Comparison of ENCODE assay signal across 24 cellular contexts in the genomic region with DNA sequence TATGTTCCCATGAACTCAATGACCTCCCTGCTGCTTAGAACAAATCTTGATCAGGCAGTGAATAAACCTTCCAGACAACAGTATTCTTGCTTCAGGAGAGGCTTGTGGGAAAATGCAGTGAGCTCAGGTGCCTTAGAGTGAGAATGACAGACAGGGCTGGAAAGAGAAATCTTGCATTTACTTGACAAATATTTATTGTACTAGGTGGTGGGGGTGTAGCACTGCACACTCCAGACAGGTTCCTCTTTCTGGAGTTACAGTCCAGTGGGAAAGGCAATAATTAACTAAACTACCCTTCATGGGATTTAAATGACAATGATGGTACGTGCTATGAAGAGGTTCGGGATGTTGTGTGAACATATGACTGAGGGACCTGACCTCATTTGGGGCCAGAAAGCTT.
"Had no signal": no experiment of that assay in that cellular context is flagged by ENCODE, and none has a peak within 500 bp of the region (broad histone marks: within the 10 kb centered on the region; RNA-seq: fewer than 3 reads in every experiment).

No MANE protein-coding gene starts in this region.

- H3K4me3 ChIP-seq: gastroesophageal sphincter, left ventricle myocardium inferior, ovary, psoas muscle, right atrium auricular region, spleen, testis, transverse colon had no signal

- ATAC-seq: activated CD4-positive, alpha-beta T cell treated with anti-CD3 and anti-CD28 coated beads for 36 hours; activated CD8-positive, alpha-beta memory T cell treated with anti-CD3 and anti-CD28 coated beads, Interleukin-2, amount 10 ng/mL, durations not matched to agents 7 days and 5 days; activated CD8-positive, alpha-beta T cell treated with anti-CD3 and anti-CD28 coated beads, Interleukin-2, amount 10 ng/mL, durations not matched to agents 7 days and 5 days; activated naive CD4-positive, alpha-beta T cell treated with anti-CD3 and anti-CD28 coated beads, Interleukin-2, amount 50 U/mL, for 72 hours; gastroesophageal sphincter; psoas muscle had no signal

- H3K27ac ChIP-seq: gastroesophageal sphincter, left ventricle myocardium inferior, ovary, psoas muscle, right atrium auricular region, spleen, testis had no signal

- H3K36me3 ChIP-seq: gastroesophageal sphincter, left ventricle myocardium inferior, ovary, right atrium auricular region, spleen, transverse colon had no signal

- H3K27me3 Mint-ChIP-seq: activated CD8-positive, alpha-beta memory T cell treated with anti-CD3 and anti-CD28 coated beads, Interleukin-2, amount 10 ng/mL, durations not matched to agents 7 days and 5 days had no signal

- H3K4me1 Mint-ChIP-seq: activated CD4-positive, alpha-beta T cell treated with anti-CD3 and anti-CD28 coated beads for 36 hours; activated CD8-positive, alpha-beta memory T cell treated with anti-CD3 and anti-CD28 coated beads, Interleukin-2, amount 10 ng/mL, durations not matched to agents 7 days and 5 days; immature natural killer cell had no signal

- H3K4me1 ChIP-seq: gastroesophageal sphincter, left ventricle myocardium inferior, psoas muscle, right atrium auricular region, spleen, transverse colon had no signal

- H3K36me3 Mint-ChIP-seq: activated CD8-positive, alpha-beta memory T cell treated with anti-CD3 and anti-CD28 coated beads, Interleukin-2, amount 10 ng/mL, durations not matched to agents 7 days and 5 days; activated naive CD4-positive, alpha-beta T cell treated with anti-CD3 and anti-CD28 coated beads, Interleukin-2, amount 50 U/mL, for 72 hours; immature natural killer cell had no signal

- H3K4me3 Mint-ChIP-seq: activated CD4-positive, alpha-beta T cell treated with anti-CD3 and anti-CD28 coated beads for 36 hours; activated CD8-positive, alpha-beta memory T cell treated with anti-CD3 and anti-CD28 coated beads, Interleukin-2, amount 10 ng/mL, durations not matched to agents 7 days and 5 days; activated CD8-positive, alpha-beta T cell treated with anti-CD3 and anti-CD28 coated beads, Interleukin-2, amount 10 ng/mL, durations not matched to agents 7 days and 5 days; immature natural killer cell; nephron progenitor cell had no signal

- DNase-seq: activated CD4-positive, alpha-beta T cell treated with anti-CD3 and anti-CD28 coated beads for 36 hours; activated CD4-positive, CD25-positive, alpha-beta regulatory T cell; activated CD8-positive, alpha-beta memory T cell treated with anti-CD3 and anti-CD28 coated beads, Interleukin-2, amount 10 ng/mL, durations not matched to agents 7 days and 5 days; activated CD8-positive, alpha-beta T cell treated with anti-CD3 and anti-CD28 coated beads, Interleukin-2, amount 10 ng/mL, durations not matched to agents 7 days and 5 days; activated T-cell treated with anti-CD3 and anti-CD28 coated beads, Interleukin-2, amount 50 U/mL, for 48 hours; anterior cingulate cortex; effector memory CD4-positive, alpha-beta T cell; head of caudate nucleus; immature natural killer cell; kidney; left ventricle myocardium inferior; nephron progenitor cell; ovary; psoas muscle; spleen; stimulated activated CD4-positive, alpha-beta T cell treated with anti-CD3 and anti-CD28 coated beads, Interleukin-2, amount 100 ng/mL, for 48 hours; stimulated activated naive CD4-positive, alpha-beta T cell treated with Interleukin-2 at 50 U/mL for 16 hours; T-helper 2 cell; transverse colon had no signal

- H3K27me3 ChIP-seq: gastroesophageal sphincter, ovary, right atrium auricular region, spleen, testis, transverse colon had no signal

- H3K27ac Mint-ChIP-seq: activated CD4-positive, alpha-beta T cell treated with anti-CD3 and anti-CD28 coated beads for 36 hours; activated CD8-positive, alpha-beta memory T cell treated with anti-CD3 and anti-CD28 coated beads, Interleukin-2, amount 10 ng/mL, durations not matched to agents 7 days and 5 days; activated CD8-positive, alpha-beta T cell treated with anti-CD3 and anti-CD28 coated beads, Interleukin-2, amount 10 ng/mL, durations not matched to agents 7 days and 5 days; activated naive CD4-positive, alpha-beta T cell treated with anti-CD3 and anti-CD28 coated beads, Interleukin-2, amount 50 U/mL, for 72 hours; activated T-helper 2 cell treated with anti-CD3 and anti-CD28 coated beads, Interferon-gamma antibody, Interleukin-2, Interleukin-4, amounts not matched to agents 10 μg/mL and 5 μg/mL and 100 μg/mL, durations not matched to agents 14 hours and 24 hours and 36 hours; immature natural killer cell; nephron progenitor cell had no signal

- H3K9me3 ChIP-seq: ovary, psoas muscle, testis, transverse colon had no signal
